ENCODE assay signal across 1 cellular context in genomic region chr6:158769696-158770446, GRCh38.
TF ChIP-seq lines count a peak whose summit lies in the region.

No MANE protein-coding gene starts in this region.

TF ChIP-seq in WTC11, 78 proteins besides CTCF, POLR2A, EP300 and RAD21 (continued from another document):
- TF ChIP-seq ZNF121 (CRISPR knock-in tag; IDR thresholded peaks at IDR 0.05), result no peak
- no peak for TF ChIP-seq ARID4B (CRISPR knock-in tag; IDR thresholded peaks at IDR 0.05; ENCODE audit: borderline replicate concordance)
- TF ChIP-seq PRRX2 (CRISPR knock-in tag; IDR thresholded peaks at IDR 0.05), result no peak
- no peak for TF ChIP-seq E2F1 (CRISPR knock-in tag; IDR thresholded peaks at IDR 0.05)
TF ChIP-seq in WTC11: peak in this region for 0.
